8 cellular contexts compared by ENCODE assay signal in genomic region chr14:70358631-70359030, GRCh38. TPM values are rescaled to one million over a fixed set of nuclear protein-coding genes. Genes with fewer than 3 reads are reported as not detected.
A peak's percentile ranks its signal among the peaks of the same experiment; 100 is the strongest.
DNase-seq lines count a peak whose midpoint lies in the region; ATAC-seq, FAIRE-seq and TF ChIP-seq lines count a peak whose summit lies in the region.

No MANE protein-coding gene starts in this region.

- H3K4me3 ChIP-seq in DND-41 (ENCODE audit: low read depth in 1 of 2, low read length in 2 of 2) (peak overlapping the region; percentile 51 to 72), PC-9 (peak overlapping the region; percentile 80), esophagus (ENCODE audit: low read depth in 1 of 2, low read length in 2 of 2) (peak overlapping the region; percentile 64 to 97), pancreas (peak overlapping the region; percentile 43 to 84 (median 56))

- peaks cover 58% of the 10 kb centered on the region for H3K79me2 ChIP-seq in DND-41 (ENCODE audit: insufficient read depth, low read length)
- peaks cover 57% of the 10 kb centered on the region for H3K79me2 ChIP-seq in PC-9 (ENCODE audit: low read depth)

- H3K9ac ChIP-seq in DND-41 (ENCODE audit: low read depth, low read length): peak overlapping the region; percentile 58

- no peaks in the 10 kb centered on the region for H3K27me3 ChIP-seq in DND-41 (ENCODE audit: insufficient read depth, low read length, poor library complexity)
- H3K27me3 ChIP-seq in PC-9 (ENCODE audit: insufficient read depth, low read depth): no peaks in the 10 kb centered on the region
- no peaks in the 10 kb centered on the region for H3K27me3 ChIP-seq in esophagus (ENCODE audit: control insufficient read depth in 1 of 2, insufficient read depth in 2 of 2, low read length in 2 of 2)
- H3K27me3 ChIP-seq in pancreas: no peaks in the 10 kb centered on the region

- H2AFZ ChIP-seq in DND-41 (ENCODE audit: low read depth, low read length): peak overlapping the region; percentile 76
- peak overlapping the region; percentile 95 for H2AFZ ChIP-seq in PC-9

- no peaks in the 10 kb centered on the region for H3K9me2 ChIP-seq in PC-9 (ENCODE audit: insufficient read depth)

- H3K27ac ChIP-seq in DND-41 (ENCODE audit: low read length) (peak overlapping the region; percentile 79), PC-9 (peak overlapping the region; percentile 69), esophagus (ENCODE audit: low read depth in 2 of 2, low read length in 1 of 2) (peak overlapping the region in 1 of 2 donors; percentile 4), pancreas (peak overlapping the region in 2 of 4 donors; percentile 82 to 86)

- no peak for FAIRE-seq in pancreas (lab: Jason Lieb, UNC)

- H3K36me3 ChIP-seq in DND-41 (ENCODE audit: insufficient read depth, low read length) (no peaks in the 10 kb centered on the region; the same call in 1 of the 2 replicates), PC-9 (ENCODE audit: low read depth) (no peaks in the 10 kb centered on the region), esophagus (ENCODE audit: control insufficient read depth in 2 of 2, insufficient read depth in 2 of 2, low read length in 1 of 2) (no peaks in the 10 kb centered on the region), pancreas (no peaks in the 10 kb centered on the region)

- intact Hi-C loops in PC-9 (cut with micrococcal nuclease; ENCODE audit: unreplicated experiment): loop anchor here (1.0 to 5.0 kb wide), 3 partner anchors 58 to 454 kb away; no protein-coding TSS in a partner anchor
- intact Hi-C loops in pancreas (cut with DNase I): no loop called here

- no peaks in the 10 kb centered on the region for H3F3A ChIP-seq in PC-9 (ENCODE audit: insufficient read depth, low read depth)

- POLR2A ChIA-PET in PC-9 (lab: Charles Lee; ENCODE audit: unreplicated experiment): interaction anchor here (0.6 kb wide), 2 partner anchors 26 to 32 kb away, joined by 3 to 6 read pairs; no protein-coding TSS in a partner anchor

- H4K20me1 ChIP-seq in DND-41 (ENCODE audit: insufficient read depth, low read length) (peaks cover 23% of the 10 kb centered on the region; the same call in 1 of the 2 replicates), PC-9 (ENCODE audit: insufficient read depth) (peaks cover 13% of the 10 kb centered on the region)

- whole genome bisulfite sequencing in esophagus, 2 donors: 22 to 23% methylated on average over 5 of the region's 5 CpGs
- 18 to 19% methylated on average over 5 of the region's 5 CpGs for WGBS in pancreas, 2 donors

- H3K4me1 ChIP-seq in DND-41 (ENCODE audit: insufficient read depth, low read length) (peaks cover 30% of the 10 kb centered on the region), PC-9 (replicated peaks; ENCODE audit: insufficient read depth) (peaks cover 15% of the 10 kb centered on the region; the same call in 1 of the 2 replicates), esophagus (ENCODE audit: control insufficient read depth in 2 of 2, insufficient read depth in 2 of 2, low read length in 1 of 2) (peaks cover 0 to 2% of the 10 kb centered on the region in 2 donors), pancreas (peaks cover 0 to 21% (median 3%) of the 10 kb centered on the region in 3 donors)

- ATAC-seq in DND-41 (ENCODE audit: insufficient read depth, low read depth) (no peak), pancreas (peak in 2 of 4 donors; percentile 5 to 33), GM18868 (IDR thresholded peaks at IDR 0.05; ENCODE audit: unreplicated experiment) (no peak), GM18858 (IDR thresholded peaks at IDR 0.05; ENCODE audit: unreplicated experiment) (no peak)

- no peak for DNase-seq in DND-41
- no peak for DNase-seq in PC-9
- no peak for DNase-seq in pancreas
- DNase-seq in SW480 (ENCODE audit: low spot score): no peak
- DNase-seq in stimulated activated CD4-positive, alpha-beta T cell treated with anti-CD3 and anti-CD28 coated beads, Interleukin-4, amount 100 ng/mL, for 24 hours: no peak

- peak overlapping the region; percentile 97 for H3K4me2 ChIP-seq in DND-41 (ENCODE audit: insufficient read depth, low read length)
- peak overlapping the region; percentile 84 for H3K4me2 ChIP-seq in PC-9

- BruUV-seq in PC-9 (replicated peaks; lab: Mats Ljungman, UMichigan): no TSS peak

- TF ChIP-seq CTCF in DND-41 (IDR thresholded peaks at IDR 0.05; ENCODE audit: borderline replicate concordance, extremely low read depth, low read length, poor library complexity, severe bottlenecking): no peak
- no peak for TF ChIP-seq CTCF in PC-9 (conservative IDR thresholded peaks at IDR 0.05)
- no peak for TF ChIP-seq CTCF in pancreas (IDR thresholded peaks at IDR 0.05)

- H3K9me3 ChIP-seq in DND-41 (ENCODE audit: insufficient read depth, low read length, severe bottlenecking) (peaks cover 4% of the 10 kb centered on the region), PC-9 (ENCODE audit: insufficient read depth, low read depth) (no peaks in the 10 kb centered on the region), esophagus (ENCODE audit: control insufficient read depth in 2 of 2, insufficient read depth in 1 of 2, low read depth in 1 of 2, low read length in 1 of 2) (no peaks in the 10 kb centered on the region), pancreas (no peaks in the 10 kb centered on the region)

- CTCF ChIA-PET in PC-9 (lab: Charles Lee): interaction anchor here (0.6 kb wide), 2 partner anchors 284 to 459 kb away, joined by 4 to 9 read pairs; no protein-coding TSS in a partner anchor

RNA-seq across cellular contexts. Expression of gene COX16, which starts 0.9 kb away (rescaled TPM):
- total RNA-seq in PC-9 (2021) (73.9 and 87.0 TPM in 2 replicates), pancreas (10 to 100 TPM; 16.1 to 23.2 (median 20.6) TPM)
- polyA plus RNA-seq in esophagus (10 to 100 TPM; 33.5 to 34.5 TPM), pancreas (10 to 100 TPM; 29.0 to 35.6 TPM)

RNA-seq across cellular contexts. Expression of gene SYNJ2BP, which starts 58.3 kb away (rescaled TPM):
- total RNA-seq in PC-9 (2021) (21.2 and 30.2 TPM in 2 replicates), pancreas (10 to 100 TPM in 5 of 6 donors, 1 to 10 TPM in 1; 7.5 to 20.5 (median 13.4) TPM)
- polyA plus RNA-seq in esophagus (1 to 10 TPM; 6.3 to 6.8 TPM), pancreas (1 to 10 TPM; 5.0 to 7.0 TPM)
